Comparison of ENCODE assay signal across 15 cellular contexts in genomic region chr1:53656062-53656915, GRCh38.
DNase-seq lines count a peak whose midpoint lies in the region; TF ChIP-seq lines count a peak whose summit lies in the region.
"Had no signal": no experiment of that assay in that cellular context is flagged by ENCODE, and none has a peak within 500 bp of the region (broad histone marks: within the 10 kb centered on the region; RNA-seq: fewer than 3 reads in every experiment).

No MANE protein-coding gene starts in this region.

- peak; percentile 95 for DNase-seq in AG10803 (ENCODE audit: low read depth)
- peak; percentile 61 for DNase-seq in HS-5 (ENCODE audit: low read depth)
- peak; percentile 80 for DNase-seq in astrocyte of the spinal cord (ENCODE audit: low read depth, low spot score)
- DNase-seq in mesenchymal stem cell: peak; percentile 42
- DNase-seq in ascending aorta (ENCODE audit: low spot score in 2 of 2): no peak
- DNase-seq in effector CD4-positive, alpha-beta T cell: no peak
- DNase-seq in ecto neural progenitor cell (ENCODE audit: low spot score): no peak
- no peak for DNase-seq in OCI-M1 (lab: John Stamatoyannopoulos, UW)
- DNase-seq: activated CD4-positive, CD25-positive, alpha-beta regulatory T cell treated with anti-CD3 and anti-CD28 coated beads, Interleukin-2, amount 50 U/mL, for 72 hours; activated T-cell treated with anti-CD3 and anti-CD28 coated beads, Interleukin-2, amount 50 U/mL, for 72 hours; CD8-positive, alpha-beta memory T cell; immature natural killer cell; NCI-H2029 treated with DMSO at 0.1 percent for 48 hours had no signal

- H3K14ac ChIP-seq in mesenchymal stem cell (ENCODE audit: low read length in 2 of 2): peak overlapping the region in 1 of 2 experiments; percentile 68

- no peak overlapping the region for H2BK120ac ChIP-seq in mesenchymal stem cell (ENCODE audit: low read depth, low read length)

- intact Hi-C loops in ascending aorta (cut with DNase I): no loop called here

- H3K9me3 ChIP-seq in mesenchymal stem cell (ENCODE audit: control insufficient read depth, low read length): no peaks in the 10 kb centered on the region
- H3K9me3 ChIP-seq in ascending aorta: no peaks in the 10 kb centered on the region

- TF ChIP-seq CTCF in AG10803 (conservative IDR thresholded peaks at IDR 0.05; ENCODE audit: low read length) (no peak; the same call in 1 of the 2 replicates), astrocyte of the spinal cord (IDR thresholded peaks at IDR 0.05; ENCODE audit: low read depth, low read length) (no peak), ascending aorta (IDR thresholded peaks at IDR 0.05) (no peak)

- H3K4me1 ChIP-seq in mesenchymal stem cell (ENCODE audit: control insufficient read depth, insufficient read depth, low read depth, low read length) (peaks cover 33% of the 10 kb centered on the region), ascending aorta (no peaks in the 10 kb centered on the region)

- H3K18ac ChIP-seq in mesenchymal stem cell (ENCODE audit: low read depth in 1 of 2, low read length in 2 of 2): no peak overlapping the region

- no peak overlapping the region for H3K4ac ChIP-seq in mesenchymal stem cell (ENCODE audit: low read depth in 1 of 2, low read length in 2 of 2)

- no peak overlapping the region for H4K8ac ChIP-seq in mesenchymal stem cell (ENCODE audit: low read length)

- H2BK12ac ChIP-seq in mesenchymal stem cell (ENCODE audit: low read length in 2 of 2): no peak overlapping the region

- H2BK5ac ChIP-seq in mesenchymal stem cell (ENCODE audit: low read depth, low read length, poor library complexity, severe bottlenecking): no peak overlapping the region

- 0 out of 2 replicates have a peak overlapping the region, but pooled peaks have one; percentile 5 for H3K4me3 ChIP-seq in AG10803 (ENCODE audit: low read length)
- no peak overlapping the region for H3K4me3 ChIP-seq in astrocyte of the spinal cord (ENCODE audit: low read depth, low read length)
- H3K4me3 ChIP-seq in mesenchymal stem cell (ENCODE audit: insufficient read depth in 1 of 2, low read depth in 1 of 2, low read length in 2 of 2): peak overlapping the region in 1 of 2 experiments; percentile 22
- H3K4me3 ChIP-seq in ascending aorta: no peak overlapping the region
- H3K4me3 ChIP-seq: cardiac muscle cell had no signal

- H2AFZ ChIP-seq in mesenchymal stem cell (ENCODE audit: low read depth, low read length): no peak overlapping the region

- in situ Hi-C loops in astrocyte of the spinal cord (cut with HindIII; ENCODE audit: low sequenced_read_pairs): no loop called here

- H3K36me3 ChIP-seq in mesenchymal stem cell (ENCODE audit: control insufficient read depth in 1 of 2, insufficient read depth in 2 of 2, low read depth in 1 of 2, low read length in 2 of 2) (peaks cover 0 to 39% of the 10 kb centered on the region in 2 experiments), ascending aorta (no peaks in the 10 kb centered on the region)
- H3K36me3 ChIP-seq: cardiac muscle cell had no signal

- no peak overlapping the region for H3K4me2 ChIP-seq in mesenchymal stem cell (ENCODE audit: low read length, poor library complexity, severe bottlenecking)
- H3K4me2 ChIP-seq: KMS-11 had no signal

- peak overlapping the region; percentile 4 for H3K9ac ChIP-seq in mesenchymal stem cell (ENCODE audit: low read length)
- H3K9ac ChIP-seq: KMS-11 had no signal

- 47% methylated on average over 15 of the region's 15 CpGs for WGBS in mesenchymal stem cell

- H3K79me1 ChIP-seq in mesenchymal stem cell (replicated peaks; ENCODE audit: low read length, poor library complexity, severe bottlenecking): peaks cover 72% of the 10 kb centered on the region

- peak overlapping the region; percentile 18 for H4K91ac ChIP-seq in mesenchymal stem cell (ENCODE audit: low read length)

- H3K27me3 ChIP-seq in mesenchymal stem cell (ENCODE audit: control insufficient read depth in 1 of 2, insufficient read depth in 1 of 2, low read length in 2 of 2): peaks cover 0 to 85% of the 10 kb centered on the region in 2 experiments
- H3K27me3 ChIP-seq in ascending aorta: no peaks in the 10 kb centered on the region
- H3K27me3 ChIP-seq: cardiac muscle cell had no signal

- H3K23ac ChIP-seq in mesenchymal stem cell (ENCODE audit: low read length in 2 of 2): no peak overlapping the region

- H2BK15ac ChIP-seq in mesenchymal stem cell (ENCODE audit: low read depth, poor library complexity, severe bottlenecking): no peak overlapping the region

- H3K27ac ChIP-seq in mesenchymal stem cell (ENCODE audit: low read length, poor library complexity, severe bottlenecking) (no peak overlapping the region), ascending aorta (no peak overlapping the region)
- H3K27ac ChIP-seq: cardiac muscle cell, KMS-11 had no signal

- peak overlapping the region; percentile 6 for H2AK5ac ChIP-seq in mesenchymal stem cell (ENCODE audit: low read length, severe bottlenecking)

Comparison
In these comparisons a context has a peak if more than half of its experiments do, and no peak if none do; other contexts are left out.
1. DNase-seq: peak in AG10803 (single experiment), HS-5 (single experiment), astrocyte of the spinal cord (single experiment) and mesenchymal stem cell (single experiment); none in ascending aorta (0 of 2), effector CD4-positive, alpha-beta T cell (single experiment), ecto neural progenitor cell (single experiment) and OCI-M1 (single experiment).